ENCODE assay signal across 32 cellular contexts in the genomic region with DNA sequence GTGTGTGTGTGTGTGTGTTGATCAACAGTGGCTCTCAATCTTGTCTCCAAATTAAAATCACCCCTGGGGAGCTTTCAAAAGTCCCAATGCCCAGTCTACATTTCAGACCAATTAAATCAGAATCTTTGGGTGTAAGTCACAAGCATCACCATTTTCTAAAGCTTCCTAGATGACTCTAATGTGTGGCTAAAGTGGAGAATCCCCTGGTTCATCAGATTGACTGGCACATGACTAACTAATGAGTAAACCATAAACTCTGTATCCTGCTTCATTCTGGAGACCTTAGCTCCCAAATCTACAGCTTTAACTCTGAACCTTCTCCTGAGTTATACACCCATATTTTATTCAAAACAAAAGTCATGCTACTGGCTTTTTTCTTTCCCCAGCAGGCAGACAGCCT.
"Had no signal": no experiment of that assay in that cellular context is flagged by ENCODE, and none has a peak within 500 bp of the region (broad histone marks: within the 10 kb centered on the region; RNA-seq: fewer than 3 reads in every experiment).

No MANE protein-coding gene starts in this region.

- H3K36me3 ChIP-seq: gastroesophageal sphincter, lower lobe of right lung, neutrophil, ovary, sigmoid colon, stomach, thyroid gland, upper lobe of left lung had no signal

- H3K27ac ChIP-seq: epithelial cell of prostate, gastroesophageal sphincter, lower lobe of right lung, neutrophil, ovary, sigmoid colon, stomach, thyroid gland, upper lobe of left lung, VCaP had no signal

- DNase-seq: activated CD4-positive, alpha-beta T cell treated with anti-CD3 and anti-CD28 coated beads for 4 hours; activated CD4-positive, alpha-beta T cell treated with anti-CD3 and anti-CD28 coated beads, Interleukin-2, amount 50 U/mL, for 4 hours; activated naive CD4-positive, alpha-beta T cell; activated T-cell treated with anti-CD3 and anti-CD28 coated beads for 4 hours; activated T-cell treated with anti-CD3 and anti-CD28 coated beads, Interleukin-2, amount 50 U/mL, for 72 hours; anterior cingulate cortex; dermis blood vessel endothelial cell; effector CD4-positive, alpha-beta T cell; head of caudate nucleus; hippocampal formation; lower lobe of right lung; mesendoderm; ovary; sigmoid colon; stimulated activated CD4-positive, alpha-beta T cell treated with anti-CD3 and anti-CD28 coated beads, Interleukin-15, amount 100 ng/mL, for 24 hours; stimulated activated CD4-positive, alpha-beta T cell treated with anti-CD3 and anti-CD28 coated beads, Interleukin-2, amount 100 ng/mL, for 24 hours; stimulated activated naive B cell treated with anti-CD40 and anti-IgM and Interleukin-4, amounts not matched to agents 10 μg/mL and 1 μg/mL and 100 μg/mL, for 72 hours; stomach; T-helper 1 cell; thyroid gland; upper lobe of left lung had no signal

- FAIRE-seq: colon, keratinocyte had no signal

- ATAC-seq: activated naive CD4-positive, alpha-beta T cell treated with anti-CD3 and anti-CD28 coated beads, Interleukin-2, amount 50 U/mL, for 72 hours; gastroesophageal sphincter; lower lobe of right lung; stimulated activated naive B cell treated with anti-CD40 and anti-IgM and Interleukin-4, amounts not matched to agents 10 μg/mL and 1 μg/mL and 100 μg/mL, for 72 hours had no signal

- H3K4me1 ChIP-seq: gastroesophageal sphincter, lower lobe of right lung, sigmoid colon, stomach, thyroid gland, upper lobe of left lung had no signal

- H3K4me3 Mint-ChIP-seq: activated T-cell treated with anti-CD3 and anti-CD28 coated beads, Interleukin-2, amount 50 U/mL, for 72 hours; nephron; stimulated activated naive B cell treated with anti-CD40 and anti-IgM and Interleukin-4, amounts not matched to agents 10 μg/mL and 1 μg/mL and 100 μg/mL, for 72 hours; T-helper 2 cell treated with Interferon-gamma antibody and Interleukin-4, amounts not matched to agents 5 μg/mL and 100 μg/mL, for 36 hours had no signal

- H3K4me1 Mint-ChIP-seq: nephron had no signal

- H3K4me2 ChIP-seq: smooth muscle cell had no signal

- H3K27ac Mint-ChIP-seq: activated naive CD4-positive, alpha-beta T cell treated with anti-CD3 and anti-CD28 coated beads, Interleukin-2, amount 50 U/mL, for 72 hours; progenitor cell of endocrine pancreas; stimulated activated naive B cell treated with anti-CD40 and anti-IgM and Interleukin-4, amounts not matched to agents 10 μg/mL and 1 μg/mL and 100 μg/mL, for 72 hours; T-helper 2 cell treated with Interferon-gamma antibody and Interleukin-4, amounts not matched to agents 5 μg/mL and 100 μg/mL, for 36 hours had no signal

- H3K4me3 ChIP-seq: gastroesophageal sphincter, lower lobe of right lung, ovary, sigmoid colon, smooth muscle cell, stomach, thyroid gland, upper lobe of left lung had no signal

- H3K27me3 ChIP-seq: gastroesophageal sphincter, ovary, sigmoid colon, stomach, thyroid gland, upper lobe of left lung had no signal

- H3K27me3 Mint-ChIP-seq: progenitor cell of endocrine pancreas; stimulated activated naive B cell treated with anti-CD40 and anti-IgM and Interleukin-4, amounts not matched to agents 10 μg/mL and 1 μg/mL and 100 μg/mL, for 72 hours had no signal

- H3K9me3 ChIP-seq: ovary, thyroid gland had no signal
